ENCODE assay signal across 8 cellular contexts in genomic region chr17:1203111-1203966, GRCh38. TPM values are rescaled to one million over a fixed set of nuclear protein-coding genes. Genes with fewer than 3 reads are reported as not detected.
DNase-seq lines count a peak whose midpoint lies in the region; ATAC-seq, FAIRE-seq and TF ChIP-seq lines count a peak whose summit lies in the region.

No MANE protein-coding gene starts in this region.

- H3K9me3 ChIP-seq in K562 (replicated peaks; ENCODE audit: control insufficient read depth, insufficient read depth, low read depth, low read length), result no peaks in the 10 kb centered on the region

- no peak overlapping the region for H3K27ac ChIP-seq in K562 (ENCODE audit: extremely low read depth, low read depth, low read length)
- peak overlapping the region in 15 of 21 experiments; percentile 13 to 81 (median 65) for H3K27ac ChIP-seq in skin epidermis

- H3K4me3 ChIP-seq in K562, result no peak overlapping the region
- H3K4me3 ChIP-seq in iPS-11a (ENCODE audit: low read depth, low read length), result peak overlapping the region; percentile 48
- peak overlapping the region; percentile 21 to 46 (median 36) for H3K4me3 ChIP-seq in skin epidermis

- no peak for FAIRE-seq in K562 (lab: Jason Lieb, UNC)

- POLR2A ChIA-PET in K562 (lab: Yijun Ruan, JAX), result no interaction called here

- no peaks in the 10 kb centered on the region for H3K79me2 ChIP-seq in K562 (ENCODE audit: control insufficient read depth, insufficient read depth, low read length)

- TF ChIP-seq CTCF in K562 (IDR thresholded peaks at IDR 0.05 in 2 of 3, conservative IDR thresholded peaks at IDR 0.05 in 1 of 3; ENCODE audit: insufficient read depth in 2 of 3, low read depth in 1 of 3, low read length in 3 of 3), result no peak

- TF ChIP-seq EP300 in K562 (IDR thresholded peaks at IDR 0.05; ENCODE audit: low read length), result no peak

- no peak overlapping the region for H2AFZ ChIP-seq in K562 (ENCODE audit: low read depth, low read length)

- peak; percentile 64 for ATAC-seq in SK-N-SH treated with all-trans-retinoic acid at 6 μM for 48 hours
- ATAC-seq in K562, result peak; percentile 83
- no peak for ATAC-seq in HG03025 (IDR thresholded peaks at IDR 0.05; ENCODE audit: low FRiP score, unreplicated experiment)
- no peak for ATAC-seq in HG02970 (IDR thresholded peaks at IDR 0.05; ENCODE audit: low FRiP score, unreplicated experiment)

- in situ Hi-C loops in K562 (cut with MboI), result no loop called here

- peak; percentile 66 for DNase-seq in GM19238 (ENCODE audit: insufficient read length, low spot score)
- peak; percentile 14 to 97 (median 94) for DNase-seq in K562 (ENCODE audit: extremely low read depth in 1 of 4, low spot score in 3 of 4)
- DNase-seq in DMS153 treated with DMSO at 0.1 percent for 48 hours (lab: John Stamatoyannopoulos, UW; ENCODE audit: unreplicated experiment), result no peak

- H3K9me1 ChIP-seq in K562 (ENCODE audit: control insufficient read depth, insufficient read depth, low read length), result no peaks in the 10 kb centered on the region

- H4K20me1 ChIP-seq in K562 (replicated peaks; ENCODE audit: control insufficient read depth, insufficient read depth, low read length), result no peaks in the 10 kb centered on the region

- H3K27me3 ChIP-seq in K562 (ENCODE audit: control insufficient read depth in 2 of 2, insufficient read depth in 2 of 2, low read length in 2 of 2), result peaks cover 0 to 12% of the 10 kb centered on the region in 2 experiments; a peak in 2 of 5 replicates

- CTCF ChIA-PET in K562 (lab: Yijun Ruan, JAX; ENCODE audit: low intra/inter-chr PET ratio), result interaction anchor here (0.6 kb wide), 1 partner anchor 1078 kb away, joined by 3 read pairs; no protein-coding TSS in a partner anchor

- no peaks in the 10 kb centered on the region for H3K36me3 ChIP-seq in K562 (ENCODE audit: control insufficient read depth, insufficient read depth, low read length)

- H3K9ac ChIP-seq in K562 (ENCODE audit: insufficient read depth in 1 of 2, low read depth in 2 of 2, low read length in 2 of 2), result no peak overlapping the region

- 28% methylated on average over 9 of the region's 91 CpGs for WGBS in K562 (ENCODE audit: insufficient coverage, low coverage, missing lambda C conversion rate)

- peaks cover 0 to 9% of the 10 kb centered on the region in 2 experiments; a peak in 2 of 5 replicates for H3K4me1 ChIP-seq in K562 (replicated peaks in 1 of 2; ENCODE audit: control insufficient read depth in 2 of 2, insufficient read depth in 2 of 2, low read length in 2 of 2)

- intact Hi-C loops in K562 (cut with micrococcal nuclease), result no loop called here

- TF ChIP-seq POLR2A in K562 (conservative IDR thresholded peaks at IDR 0.05), result no peak

- no peak for TF ChIP-seq RAD21 in K562 (CRISPR knock-in tag; conservative IDR thresholded peaks at IDR 0.05 in 1 of 2, IDR thresholded peaks at IDR 0.05 in 1 of 2)

- BruUV-seq in K562 (replicated peaks; lab: Mats Ljungman, UMichigan), result no TSS peak

- no peak overlapping the region for H3K4me2 ChIP-seq in K562 (ENCODE audit: insufficient read depth, low read length)

TF ChIP-seq in SK-N-SH treated with all-trans-retinoic acid at 6 μM for 48 hours, 23 proteins besides CTCF, POLR2A, EP300 and RAD21:
- no peak for TF ChIP-seq ZFP3 (CRISPR knock-in tag; IDR thresholded peaks at IDR 0.05)
- TF ChIP-seq ZNF565 (CRISPR knock-in tag; conservative IDR thresholded peaks at IDR 0.05; ENCODE audit: low read depth), result no peak
- no peak for TF ChIP-seq PPARA (CRISPR knock-in tag; IDR thresholded peaks at IDR 0.05; ENCODE audit: borderline replicate concordance)
TF ChIP-seq in SK-N-SH treated with all-trans-retinoic acid at 6 μM for 48 hours: peak in this region for 0.

TF ChIP-seq in K562, 482 proteins besides CTCF, POLR2A, EP300 and RAD21 (continues in another document):
- TF ChIP-seq ZBTB7A (IDR thresholded peaks at IDR 0.05; ENCODE audit: borderline replicate concordance, control insufficient read depth, low read depth, low read length) (no peak), SMC3 (conservative IDR thresholded peaks at IDR 0.05; ENCODE audit: insufficient read depth, low read depth, low read length) (no peak), BHLHE40 (IDR thresholded peaks at IDR 0.05; ENCODE audit: low read length) (peak; percentile 53), ESRRA (IDR thresholded peaks at IDR 0.05; ENCODE audit: borderline replicate concordance, low read depth) (no peak), KLF1 (tag; IDR thresholded peaks at IDR 0.05) (no peak), ZNF282 (CRISPR knock-in tag; IDR thresholded peaks at IDR 0.05) (no peak), SMARCA4 (IDR thresholded peaks at IDR 0.05) (no peak), EGR1 (conservative IDR thresholded peaks at IDR 0.05) (peak; percentile 75), USF1 (CRISPR knock-in tag; IDR thresholded peaks at IDR 0.05) (peak; percentile 85), ASH1L (IDR thresholded peaks at IDR 0.05; ENCODE audit: borderline replicate concordance, low read depth, partially characterized antibody) (no peak), DNMT1 (IDR thresholded peaks at IDR 0.05) (no peak), MCM2 (IDR thresholded peaks at IDR 0.05; ENCODE audit: low read depth) (no peak), RAD51 (IDR thresholded peaks at IDR 0.05; ENCODE audit: borderline replicate concordance, low read depth) (peak; percentile 78), TOE1 (IDR thresholded peaks at IDR 0.05; ENCODE audit: borderline replicate concordance) (peak; percentile 65; the same call in 1 of the 2 replicates), TOE1 (CRISPR knock-in tag; IDR thresholded peaks at IDR 0.05; ENCODE audit: borderline replicate concordance, low read depth) (no peak), FOXA1 (IDR thresholded peaks at IDR 0.05; ENCODE audit: borderline replicate concordance) (no peak)

RNA-seq across cellular contexts. Expression of gene ABR, which starts 23.6 kb away (rescaled TPM):
- total RNA-seq in K562 (2011; cell fraction: chromatin; rRNA removed; ENCODE audit: low replicate concordance), result 2.1 and 13.3 TPM in 2 replicates
- 1.7 and 2.3 TPM in 2 replicates for total RNA-seq in K562 (2011; cell fraction: nucleolus; rRNA removed)
- 1.9 and 3.4 TPM in 2 replicates for total RNA-seq in K562 (2011; cell fraction: nucleoplasm; rRNA removed)
- 0.24 and 0.32 TPM in 2 replicates for total RNA-seq in K562 (2014; rRNA removed)
- total RNA-seq in K562 (2014; rRNA removed; fragmentation: Illumina TruSeq; extraction: Trizol), result 0.69 and 0.77 TPM in 2 replicates
- 0.19 and 0.29 TPM in 2 replicates for total RNA-seq in K562 (2015; rRNA removed; fragmentation: Illumina TruSeq; extraction: Trizol)
- total RNA-seq in K562 (2021), result 1.6 and 1.8 TPM in 2 replicates
- polyA plus RNA-seq in K562 (2011; rRNA removed), result 0.68 and 0.69 TPM in 2 replicates
- 1.7 TPM in 2 replicates for polyA plus RNA-seq in K562 (2011; cell fraction: cytosol; rRNA removed)
- 2.2 and 2.4 TPM in 2 replicates for polyA plus RNA-seq in K562 (2011; cell fraction: nucleus; rRNA removed)
- polyA plus RNA-seq in K562 (2012), result 0.77 and 2.6 TPM in 2 replicates
- 0.43 and 0.71 TPM in 2 replicates for polyA plus RNA-seq in K562 (2014; fragmentation: Illumina TruSeq; extraction: Trizol)
- polyA plus RNA-seq in K562 (2014; fragmentation: Nextera tagmentation; extraction: Ambion mirVana), result under 1 TPM in 1 of 2 experiments, not detected in 1; 0.11 TPM
- 0.07 and 0.74 TPM in 2 replicates for polyA plus RNA-seq in K562 (2014; rRNA removed)
- polyA minus RNA-seq in K562 (2011; rRNA and poly(A)+ RNA removed), result 0.66 and 1.0 TPM in 2 replicates
- polyA minus RNA-seq in K562 (2011; cell fraction: cytosol; rRNA and poly(A)+ RNA removed), result 1.5 and 5.5 TPM in 2 replicates
- 1.2 and 3.4 TPM in 2 replicates for polyA minus RNA-seq in K562 (2011; cell fraction: nucleus; rRNA and poly(A)+ RNA removed)

Comparison
In these comparisons a context has a peak if more than half of its experiments do, and no peak if none do; other contexts are left out.
1. ATAC-seq: peak in SK-N-SH treated with all-trans-retinoic acid at 6 μM for 48 hours (single experiment) and K562 (single experiment); none in HG03025 (single experiment) and HG02970 (single experiment).